8 cellular contexts compared by ENCODE assay signal in genomic region chr10:133309111-133309719, GRCh38. TPM values are rescaled to one million over a fixed set of nuclear protein-coding genes. Genes with fewer than 3 reads are reported as not detected.
DNase-seq lines count a peak whose midpoint lies in the region; ATAC-seq, FAIRE-seq and TF ChIP-seq lines count a peak whose summit lies in the region.

No MANE protein-coding gene starts in this region.

- no peak for FAIRE-seq in pancreas (lab: Jason Lieb, UNC)

- H3K9me3 ChIP-seq in ES-I3 (ENCODE audit: control insufficient read depth, insufficient read depth, low read length), result no peaks in the 10 kb centered on the region
- no peaks in the 10 kb centered on the region for H3K9me3 ChIP-seq in MG63
- H3K9me3 ChIP-seq in pancreas, result no peaks in the 10 kb centered on the region
- no peaks in the 10 kb centered on the region for H3K9me3 ChIP-seq in tibial artery

- no peaks in the 10 kb centered on the region for H3K27me3 ChIP-seq in MG63
- H3K27me3 ChIP-seq in pancreas, result no peaks in the 10 kb centered on the region
- no peaks in the 10 kb centered on the region for H3K27me3 ChIP-seq in tibial artery

- H3K27ac ChIP-seq in pancreas (peak overlapping the region; percentile 93 to 98 (median 98)), tibial artery (peak overlapping the region; percentile 90 to 93)

- DNase-seq in HCEC 1CT (peak; percentile 89), MG63 (peak; percentile 82), SKM-1 (lab: John Stamatoyannopoulos, UW; ENCODE audit: unreplicated experiment) (peak; percentile 74), Right ventricle myocardium inferior (ENCODE audit: missing footprints) (peak; percentile 97), pancreas (peak; percentile 93 to 100 (median 98)), tibial artery (peak; percentile 84 to 93)
- peak; percentile 83 for DNase-seq in activated naive CD8-positive, alpha-beta T cell treated with anti-CD3 and anti-CD28 coated beads, Interleukin-2, amount 50 U/mL, for 16 hours (ENCODE audit: low read depth, low spot score)

- H3K4me1 ChIP-seq in ES-I3 (ENCODE audit: insufficient read depth, low read length) (peaks cover 8% of the 10 kb centered on the region; the same call in 1 of the 2 replicates), pancreas (peaks cover 10 to 20% (median 15%) of the 10 kb centered on the region in 3 donors), tibial artery (peaks cover 5 to 34% (median 26%) of the 10 kb centered on the region in 4 donors)

- H3K36me3 ChIP-seq in ES-I3 (ENCODE audit: insufficient read depth, low read length) (no peaks in the 10 kb centered on the region), MG63 (peaks cover 17% of the 10 kb centered on the region), pancreas (peaks cover 0 to 11% (median 4%) of the 10 kb centered on the region in 3 donors), tibial artery (peaks cover 9 to 36% (median 14%) of the 10 kb centered on the region in 3 donors)

- peak; percentile 97 for ATAC-seq in Right ventricle myocardium inferior
- peak; percentile 86 to 94 (median 92) for ATAC-seq in pancreas

- intact Hi-C loops in Right ventricle myocardium inferior (cut with DNase I), result loop anchor here (5.0 kb wide), 1 partner anchor 47 kb away; no protein-coding TSS in a partner anchor
- intact Hi-C loops in pancreas (cut with DNase I), result no loop called here
- intact Hi-C loops in tibial artery (cut with DNase I; ENCODE audit: low total_unique reads), result loop anchor here (5.0 kb wide), 1 partner anchor 73 kb away; no protein-coding TSS in a partner anchor

- H3K4me3 ChIP-seq in MG63 (peak overlapping the region; percentile 76), pancreas (peak overlapping the region; percentile 87 to 97 (median 90)), tibial artery (peak overlapping the region; percentile 86 to 93)

- peak overlapping the region; percentile 100 for H3K9ac ChIP-seq in ES-I3 (ENCODE audit: low read depth, low read length)

- no peak for TF ChIP-seq CTCF in pancreas (IDR thresholded peaks at IDR 0.05)
- TF ChIP-seq CTCF in tibial artery (IDR thresholded peaks at IDR 0.05), result no peak

- 11 to 15% methylated on average over 31 to 45 of the region's 45 CpGs for WGBS in pancreas, 2 donors

RNA-seq across cellular contexts. Expression of gene ZNF511, which starts 0.5 kb away (rescaled TPM):
- total RNA-seq in MG63 (2014; rRNA removed; shearing (Covaris generic); ENCODE audit: low replicate concordance), result 42.0 and 75.7 TPM in 2 replicates
- 39.4 TPM for total RNA-seq in Right ventricle myocardium inferior
- total RNA-seq in pancreas, result 10 to 100 TPM; 13.3 to 18.7 (median 16.3) TPM
- polyA plus RNA-seq in pancreas, result 10 to 100 TPM; 28.1 to 40.3 TPM

RNA-seq across cellular contexts. Expression of gene TUBGCP2, which starts 0.5 kb away (rescaled TPM):
- 58.6 and 80.8 TPM in 2 replicates for total RNA-seq in MG63 (2014; rRNA removed; shearing (Covaris generic); ENCODE audit: low replicate concordance)
- 44.7 TPM for total RNA-seq in Right ventricle myocardium inferior
- 10 to 100 TPM; 23.5 to 33.3 (median 28.9) TPM for total RNA-seq in pancreas
- 100 to 1,000 TPM in 1 of 2 donors, 10 to 100 TPM in 1; 97.5 to 161 TPM for polyA plus RNA-seq in pancreas

RNA-seq across cellular contexts. Expression of gene CALY, which starts 27.5 kb away (rescaled TPM):
- not detected in 2 replicates for total RNA-seq in MG63 (2014; rRNA removed; shearing (Covaris generic); ENCODE audit: low replicate concordance)
- total RNA-seq in Right ventricle myocardium inferior (not detected), pancreas (1 to 10 TPM in 4 of 6 donors, under 1 TPM in 2; 0.75 to 7.0 (median 2.3) TPM)
- polyA plus RNA-seq in pancreas, result 10 to 100 TPM in 1 of 2 donors, 1 to 10 TPM in 1; 3.7 to 17.8 TPM

RNA-seq across cellular contexts. Expression of gene ADAM8, which starts 32.5 kb away (rescaled TPM):
- 0.52 and 1.5 TPM in 2 replicates for total RNA-seq in MG63 (2014; rRNA removed; shearing (Covaris generic); ENCODE audit: low replicate concordance)
- total RNA-seq in Right ventricle myocardium inferior, result 2.0 TPM
- total RNA-seq in pancreas, result 1 to 10 TPM; 2.0 to 9.8 (median 5.0) TPM
- 1 to 10 TPM; 7.2 to 8.5 TPM for polyA plus RNA-seq in pancreas

RNA-seq across cellular contexts. Expression of gene PRAP1, which starts 38.0 kb away (rescaled TPM):
- not detected in 2 replicates for total RNA-seq in MG63 (2014; rRNA removed; shearing (Covaris generic); ENCODE audit: low replicate concordance)
- total RNA-seq in Right ventricle myocardium inferior (not detected), pancreas (not detected)
- not detected for polyA plus RNA-seq in pancreas

Comparison
In these comparisons a context has a peak if more than half of its experiments do, and no peak if none do; other contexts are left out.
1. Peak in every context shown above with its lines: DNase-seq, ATAC-seq, H3K4me3 ChIP-seq and H3K27ac ChIP-seq.
2. intact Hi-C loops: an anchor here in Right ventricle myocardium inferior (5.0 kb wide) and tibial artery (5.0 kb wide); none called in pancreas.